8 cellular contexts compared by ENCODE assay signal in genomic region chr6:30915591-30915946, GRCh38. TPM values are rescaled to one million over a fixed set of nuclear protein-coding genes. Genes with fewer than 3 reads are reported as not detected.
A peak's percentile ranks its signal among the peaks of the same experiment; 100 is the strongest.
DNase-seq lines count a peak whose midpoint lies in the region; ATAC-seq and TF ChIP-seq lines count a peak whose summit lies in the region.

No MANE protein-coding gene starts in this region.

- H4K20me1 ChIP-seq in neural progenitor cell (ENCODE audit: low read depth), result no peaks in the 10 kb centered on the region

- no peaks in the 10 kb centered on the region for H3K9me3 Mint-ChIP-seq in activated CD8-positive, alpha-beta T cell treated with anti-CD3 and anti-CD28 coated beads, Interleukin-2, amount 10 ng/mL, durations not matched to agents 7 days and 5 days (ENCODE audit: insufficient read depth)
- H3K9me3 Mint-ChIP-seq in neural progenitor cell, result no peaks in the 10 kb centered on the region

- H2AFZ ChIP-seq in neural progenitor cell (replicated peaks), result no peak overlapping the region

- H3K4me3 Mint-ChIP-seq in activated CD8-positive, alpha-beta T cell treated with anti-CD3 and anti-CD28 coated beads, Interleukin-2, amount 10 ng/mL, durations not matched to agents 7 days and 5 days, result peak overlapping the region; percentile 86
- peak overlapping the region; percentile 93 for H3K4me3 Mint-ChIP-seq in neural progenitor cell

- no peaks in the 10 kb centered on the region for H3K36me3 ChIP-seq in neural progenitor cell

- peak; percentile 72 for TF ChIP-seq CTCF in AG09309 (IDR thresholded peaks at IDR 0.05; ENCODE audit: control insufficient read depth, insufficient read depth, low read depth, low read length, missing control alignments)
- peak; percentile 62 for TF ChIP-seq CTCF in GM12865 (IDR thresholded peaks at IDR 0.05; ENCODE audit: insufficient read depth, low read depth, low read length, missing control alignments)
- TF ChIP-seq CTCF in foreskin fibroblast (IDR thresholded peaks at IDR 0.05; ENCODE audit: low read depth, low read length), result peak; percentile 77
- TF ChIP-seq CTCF in neural progenitor cell (IDR thresholded peaks at IDR 0.05), result peak; percentile 70

- H3K27me3 ChIP-seq in neural progenitor cell, result no peaks in the 10 kb centered on the region

- H3K79me2 ChIP-seq in neural progenitor cell (ENCODE audit: low read depth), result no peaks in the 10 kb centered on the region

- no peaks in the 10 kb centered on the region for H3K9me3 ChIP-seq in neural progenitor cell (ENCODE audit: low read depth)

- peaks cover 28% of the 10 kb centered on the region for H3F3A ChIP-seq in neural progenitor cell (ENCODE audit: low read depth)

- ATAC-seq in activated CD8-positive, alpha-beta T cell treated with anti-CD3 and anti-CD28 coated beads, Interleukin-2, amount 10 ng/mL, durations not matched to agents 7 days and 5 days, result no peak
- no peak for ATAC-seq in GM18873 (IDR thresholded peaks at IDR 0.05; ENCODE audit: low FRiP score, unreplicated experiment)
- ATAC-seq in GM21737 (IDR thresholded peaks at IDR 0.05; ENCODE audit: unreplicated experiment), result no peak

- peak overlapping the region; percentile 5 for H3K27ac Mint-ChIP-seq in activated CD8-positive, alpha-beta T cell treated with anti-CD3 and anti-CD28 coated beads, Interleukin-2, amount 10 ng/mL, durations not matched to agents 7 days and 5 days
- peak overlapping the region; percentile 4 for H3K27ac Mint-ChIP-seq in neural progenitor cell

- peaks cover 29% of the 10 kb centered on the region for H3K4me1 Mint-ChIP-seq in activated CD8-positive, alpha-beta T cell treated with anti-CD3 and anti-CD28 coated beads, Interleukin-2, amount 10 ng/mL, durations not matched to agents 7 days and 5 days (ENCODE audit: low read depth)
- peaks cover 26% of the 10 kb centered on the region for H3K4me1 Mint-ChIP-seq in neural progenitor cell

- H3K4me2 ChIP-seq in neural progenitor cell, result peak overlapping the region; percentile 93

- H3K4me3 ChIP-seq in AG09309 (ENCODE audit: control insufficient read depth, low read depth, low read length) (no peak overlapping the region), GM12865 (ENCODE audit: low read depth, low read length) (peak overlapping the region; percentile 91), foreskin fibroblast (ENCODE audit: low read depth in 1 of 2, low read length in 2 of 2) (no peak overlapping the region), neural progenitor cell (no peak overlapping the region)

- H3K27me3 Mint-ChIP-seq in activated CD8-positive, alpha-beta T cell treated with anti-CD3 and anti-CD28 coated beads, Interleukin-2, amount 10 ng/mL, durations not matched to agents 7 days and 5 days (ENCODE audit: low read depth), result no peaks in the 10 kb centered on the region
- peaks cover 9% of the 10 kb centered on the region for H3K27me3 Mint-ChIP-seq in neural progenitor cell (ENCODE audit: insufficient read depth, low read depth)

- H3K36me3 Mint-ChIP-seq in activated CD8-positive, alpha-beta T cell treated with anti-CD3 and anti-CD28 coated beads, Interleukin-2, amount 10 ng/mL, durations not matched to agents 7 days and 5 days (ENCODE audit: low read depth), result peaks cover 48% of the 10 kb centered on the region
- H3K36me3 Mint-ChIP-seq in neural progenitor cell, result peaks cover 36% of the 10 kb centered on the region

- POLR2A ChIA-PET in activated CD8-positive, alpha-beta T cell treated with anti-CD3 and anti-CD28 coated beads, Interleukin-2, amount 10 ng/mL, durations not matched to agents 7 days and 5 days (lab: Charles Lee), result no interaction called here

- H3K9ac ChIP-seq in neural progenitor cell, result no peak overlapping the region

- no peak overlapping the region for H3K27ac ChIP-seq in neural progenitor cell

- CTCF ChIA-PET in activated CD8-positive, alpha-beta T cell treated with anti-CD3 and anti-CD28 coated beads, Interleukin-2, amount 10 ng/mL, durations not matched to agents 7 days and 5 days (lab: Charles Lee), result interaction anchor here (0.6 to 9.3 kb wide), 33 partner anchors 8 to 236 kb away, joined by 3 to 97 read pairs (median 6); partner anchors contain the start of gene DDR1

- peaks cover 15% of the 10 kb centered on the region for H3K4me1 ChIP-seq in neural progenitor cell

- peak; percentile 23 for DNase-seq in AG09309 (ENCODE audit: low read depth)
- peak; percentile 65 for DNase-seq in GM12865 (ENCODE audit: low read depth)
- peak; percentile 40 for DNase-seq in NCI-H2196 treated with DMSO at 0.1 percent for 48 hours (lab: John Stamatoyannopoulos, UW; ENCODE audit: unreplicated experiment)
- peak; percentile 46 for DNase-seq in activated CD8-positive, alpha-beta T cell treated with anti-CD3 and anti-CD28 coated beads, Interleukin-2, amount 10 ng/mL, durations not matched to agents 7 days and 5 days
- peak; percentile 55 to 82 for DNase-seq in foreskin fibroblast
- peak; percentile 75 for DNase-seq in neural progenitor cell (ENCODE audit: low spot score)

RNA-seq across cellular contexts. Expression of gene VARS2, which starts 1.5 kb away (rescaled TPM):
- total RNA-seq in activated CD8-positive, alpha-beta T cell treated with anti-CD3 and anti-CD28 coated beads, Interleukin-2, amount 10 ng/mL, durations not matched to agents 7 days and 5 days, result 10 to 100 TPM; 38.4 to 38.8 TPM
- 21.5 and 64.6 TPM in 2 replicates for total RNA-seq in neural progenitor cell (ENCODE audit: low replicate concordance)

RNA-seq across cellular contexts. Expression of gene GTF2H4, which starts 7.6 kb away (rescaled TPM):
- 10 to 100 TPM; 30.0 to 30.1 TPM for total RNA-seq in activated CD8-positive, alpha-beta T cell treated with anti-CD3 and anti-CD28 coated beads, Interleukin-2, amount 10 ng/mL, durations not matched to agents 7 days and 5 days
- total RNA-seq in neural progenitor cell (ENCODE audit: low replicate concordance), result 29.2 and 50.0 TPM in 2 replicates

RNA-seq across cellular contexts. Expression of gene SFTA2, which starts 16.4 kb away (rescaled TPM):
- total RNA-seq in activated CD8-positive, alpha-beta T cell treated with anti-CD3 and anti-CD28 coated beads, Interleukin-2, amount 10 ng/mL, durations not matched to agents 7 days and 5 days, result not detected
- not detected in 2 replicates for total RNA-seq in neural progenitor cell (ENCODE audit: low replicate concordance)

RNA-seq across cellular contexts. Expression of gene MUCL3, which starts 25.2 kb away (rescaled TPM):
- not detected for total RNA-seq in activated CD8-positive, alpha-beta T cell treated with anti-CD3 and anti-CD28 coated beads, Interleukin-2, amount 10 ng/mL, durations not matched to agents 7 days and 5 days
- 0.03 TPM in 1 of 2 replicates, not detected in the other for total RNA-seq in neural progenitor cell (ENCODE audit: low replicate concordance)

RNA-seq across cellular contexts. Expression of gene DDR1, which starts 31.2 kb away (rescaled TPM):
- 1 to 10 TPM; 6.3 to 7.4 TPM for total RNA-seq in activated CD8-positive, alpha-beta T cell treated with anti-CD3 and anti-CD28 coated beads, Interleukin-2, amount 10 ng/mL, durations not matched to agents 7 days and 5 days
- 85.3 and 234 TPM in 2 replicates for total RNA-seq in neural progenitor cell (ENCODE audit: low replicate concordance)

Comparison
In these comparisons a context has a peak if more than half of its experiments do, and no peak if none do; other contexts are left out.
1. DNase-seq: peak in every context shown above with its lines; median percentile 75 in neural progenitor cell; 68 in foreskin fibroblast; 65 in GM12865; 46 in activated CD8-positive, alpha-beta T cell treated with anti-CD3 and anti-CD28 coated beads, Interleukin-2, amount 10 ng/mL, durations not matched to agents 7 days and 5 days; 40 in NCI-H2196 treated with DMSO at 0.1 percent for 48 hours; 23 in AG09309.